Comparison of ENCODE assay signal across 17 cellular contexts in genomic region chr6:106309766-106310373, GRCh38. TPM values are rescaled to one million over a fixed set of nuclear protein-coding genes. Genes with fewer than 3 reads are reported as not detected.
DNase-seq lines count a peak whose midpoint lies in the region; ATAC-seq and TF ChIP-seq lines count a peak whose summit lies in the region.
"Had no signal": no experiment of that assay in that cellular context is flagged by ENCODE, and none has a peak within 500 bp of the region (broad histone marks: within the 10 kb centered on the region; RNA-seq: fewer than 3 reads in every experiment).

No MANE protein-coding gene starts in this region.

- H3K36me3 Mint-ChIP-seq in neural progenitor cell: peaks cover 21% of the 10 kb centered on the region

- no peaks in the 10 kb centered on the region for H4K20me1 ChIP-seq in neural progenitor cell (ENCODE audit: low read depth)

- peaks cover 0 to 1% of the 10 kb centered on the region in 2 donors for H3K36me3 ChIP-seq in aorta (ENCODE audit: control insufficient read depth in 1 of 2, insufficient read depth in 2 of 2, low read length in 1 of 2)
- peaks cover 4% of the 10 kb centered on the region for H3K36me3 ChIP-seq in neural progenitor cell

- H3K9me3 ChIP-seq in aorta (ENCODE audit: control insufficient read depth, low read length): no peaks in the 10 kb centered on the region
- H3K9me3 ChIP-seq in neural progenitor cell (ENCODE audit: low read depth): no peaks in the 10 kb centered on the region
- H3K9me3 ChIP-seq: gastroesophageal sphincter had no signal

- no peaks in the 10 kb centered on the region for H3K27me3 ChIP-seq in aorta (ENCODE audit: control insufficient read depth in 1 of 2, insufficient read depth in 2 of 2, low read length in 1 of 2)
- no peaks in the 10 kb centered on the region for H3K27me3 ChIP-seq in neural progenitor cell
- H3K27me3 ChIP-seq: gastroesophageal sphincter had no signal

- H3K4me1 ChIP-seq in aorta (ENCODE audit: control insufficient read depth in 1 of 2, insufficient read depth in 2 of 2, low read length in 2 of 2) (peaks cover 0 to 5% of the 10 kb centered on the region in 2 donors), neural progenitor cell (no peaks in the 10 kb centered on the region)

- H3K4me3 ChIP-seq in aorta (ENCODE audit: low read length in 2 of 2) (no peak overlapping the region), neural progenitor cell (no peak overlapping the region)
- H3K4me3 ChIP-seq: gastroesophageal sphincter had no signal

- no peaks in the 10 kb centered on the region for H3K27me3 Mint-ChIP-seq in neural progenitor cell (ENCODE audit: insufficient read depth, low read depth)
- H3K27me3 Mint-ChIP-seq: CD4-positive, alpha-beta T cell; central memory CD8-positive, alpha-beta T cell had no signal

- TF ChIP-seq CTCF in neural progenitor cell (IDR thresholded peaks at IDR 0.05): no peak

- H3K27ac Mint-ChIP-seq in neural progenitor cell: no peak overlapping the region
- H3K27ac Mint-ChIP-seq: CD4-positive, alpha-beta T cell; stimulated activated effector memory CD8-positive, alpha-beta T cell treated with anti-CD3 and anti-CD28 coated beads, Interleukin-12 subunit alpha, Interleukin-12 subunit beta, amount 100 ng/mL, for 72 hours had no signal

- DNase-seq in DMS53 (lab: John Stamatoyannopoulos, UW) (peak; percentile 54), NCI-H69 (lab: John Stamatoyannopoulos, UW) (peak; percentile 18), dedifferentiated amniotic fluid mesenchymal stem cell (ENCODE audit: extremely low spot score) (peak; percentile 74), lung microvascular endothelial cell (ENCODE audit: low read depth in 2 of 2) (peak; percentile 17 to 31), aorta (no peak), cardiac septum (ENCODE audit: low spot score) (no peak), neural progenitor cell (ENCODE audit: low spot score) (no peak)
- DNase-seq: CD4-positive, alpha-beta T cell; H7; NCI-H345; occipital lobe; RPMI8226; WERI-Rb-1 had no signal

- H3K79me2 ChIP-seq in neural progenitor cell (ENCODE audit: low read depth): peaks cover 26% of the 10 kb centered on the region

- no peak overlapping the region for H3K9ac ChIP-seq in neural progenitor cell

- H2AFZ ChIP-seq in neural progenitor cell (replicated peaks): no peak overlapping the region

- intact Hi-C loops in aorta (cut with DNase I): loop anchor here in 1 of 2 donors (10.0 kb wide), 1 partner anchor 825 kb away; no protein-coding TSS in a partner anchor
- intact Hi-C loops in cardiac septum (cut with DNase I): no loop called here

- no peaks in the 10 kb centered on the region for H3K4me1 Mint-ChIP-seq in neural progenitor cell

- WGBS in aorta, 2 donors: 58 to 65% methylated on average over 3 of the region's 3 CpGs

- H3K9me3 Mint-ChIP-seq in neural progenitor cell: no peaks in the 10 kb centered on the region
- H3K9me3 Mint-ChIP-seq: CD4-positive, alpha-beta T cell; central memory CD8-positive, alpha-beta T cell; stimulated activated effector memory CD8-positive, alpha-beta T cell treated with anti-CD3 and anti-CD28 coated beads, Interleukin-12 subunit alpha, Interleukin-12 subunit beta, amount 100 ng/mL, for 72 hours had no signal

- no peak overlapping the region for H3K4me3 Mint-ChIP-seq in neural progenitor cell
- H3K4me3 Mint-ChIP-seq: CD4-positive, alpha-beta T cell; central memory CD8-positive, alpha-beta T cell; stimulated activated effector memory CD8-positive, alpha-beta T cell treated with anti-CD3 and anti-CD28 coated beads, Interleukin-12 subunit alpha, Interleukin-12 subunit beta, amount 100 ng/mL, for 72 hours had no signal

- H3K4me2 ChIP-seq in neural progenitor cell: no peak overlapping the region

- no peaks in the 10 kb centered on the region for H3F3A ChIP-seq in neural progenitor cell (ENCODE audit: low read depth)

- no peak overlapping the region for H3K27ac ChIP-seq in aorta (ENCODE audit: low read depth in 1 of 2, low read length in 2 of 2)
- no peak overlapping the region for H3K27ac ChIP-seq in neural progenitor cell
- H3K27ac ChIP-seq: gastroesophageal sphincter, WERI-Rb-1 had no signal

- ATAC-seq in aorta (ENCODE audit: low FRiP score) (no peak), GM19455 (IDR thresholded peaks at IDR 0.05; ENCODE audit: unreplicated experiment) (no peak)
- ATAC-seq: gastroesophageal sphincter; stimulated activated effector memory CD8-positive, alpha-beta T cell treated with anti-CD3 and anti-CD28 coated beads, Interleukin-12 subunit alpha, Interleukin-12 subunit beta, amount 100 ng/mL, for 72 hours had no signal

RNA-seq across cellular contexts. Expression of gene ATG5, which starts 15.7 kb away (rescaled TPM):
- total RNA-seq in lung microvascular endothelial cell (52.7 and 53.6 TPM in 2 replicates), aorta (10 to 100 TPM; 27.7 to 30.3 TPM), cardiac septum (14.6 TPM), neural progenitor cell (ENCODE audit: low replicate concordance) (31.7 and 45.0 TPM in 2 replicates)
- polyA plus RNA-seq in aorta: 10 to 100 TPM; 17.5 to 34.6 TPM

RNA-seq across cellular contexts. Expression of gene CRYBG1, which starts 50.6 kb away (rescaled TPM):
- total RNA-seq in lung microvascular endothelial cell (5.0 and 7.4 TPM in 2 replicates), aorta (10 to 100 TPM in 1 of 2 donors, 1 to 10 TPM in 1; 6.2 to 12.7 TPM), cardiac septum (1.7 TPM), neural progenitor cell (ENCODE audit: low replicate concordance) (0.06 and 0.40 TPM in 2 replicates)
- 1 to 10 TPM in 1 of 2 donors, under 1 TPM in 1; 0.41 to 5.4 TPM for polyA plus RNA-seq in aorta

Comparison
In these comparisons a context has a peak if more than half of its experiments do, and no peak if none do; other contexts are left out.
1. DNase-seq: peak in DMS53 (single experiment), NCI-H69 (single experiment), dedifferentiated amniotic fluid mesenchymal stem cell (single experiment) and lung microvascular endothelial cell (2 of 2); none in aorta (0 of 2), cardiac septum (single experiment) and neural progenitor cell (single experiment).